Comparison of ENCODE assay signal across 14 cellular contexts in the genomic region with DNA sequence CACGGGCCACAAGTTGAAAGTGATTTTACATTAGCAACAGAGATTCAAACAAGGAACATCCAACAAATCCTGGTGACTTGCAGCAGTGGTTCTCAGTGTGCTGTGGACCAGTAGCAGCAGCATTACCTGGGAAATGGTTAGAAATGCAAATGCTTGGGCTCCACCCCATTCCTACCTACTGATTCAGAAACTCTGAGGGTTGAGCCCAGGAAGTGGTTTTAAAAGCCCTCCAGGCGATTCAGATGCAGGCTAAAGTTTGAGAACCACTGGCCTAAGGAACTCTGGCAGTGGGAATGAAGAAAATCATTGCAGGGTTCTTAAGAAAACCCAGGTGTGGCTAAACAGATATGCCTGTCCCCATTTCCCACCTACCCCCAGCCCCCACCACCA.
A peak's percentile ranks its signal among the peaks of the same experiment; 100 is the strongest.
DNase-seq lines count a peak whose midpoint lies in the region; ATAC-seq and TF ChIP-seq lines count a peak whose summit lies in the region.
"Had no signal": no experiment of that assay in that cellular context is flagged by ENCODE, and none has a peak within 500 bp of the region (broad histone marks: within the 10 kb centered on the region; RNA-seq: fewer than 3 reads in every experiment).

No MANE protein-coding gene starts in this region.

- H3K36me3 ChIP-seq in MG63, result no peaks in the 10 kb centered on the region
- H3K36me3 ChIP-seq in mammary epithelial cell (ENCODE audit: insufficient read depth, low read length), result no peaks in the 10 kb centered on the region
- no peaks in the 10 kb centered on the region for H3K36me3 ChIP-seq in neutrophil
- H3K36me3 ChIP-seq: BLaER1 treated with 17β-estradiol and CSF1 and Interleukin-3, amounts not matched to agents 10 nM and 100 nM had no signal

- no peak for TF ChIP-seq CTCF in mammary epithelial cell (conservative IDR thresholded peaks at IDR 0.05 in 1 of 2, IDR thresholded peaks at IDR 0.05 in 1 of 2; ENCODE audit: extremely low read depth in 1 of 2, insufficient read depth in 1 of 2, low read depth in 1 of 2, low read length in 2 of 2)
- no peak for TF ChIP-seq CTCF in neutrophil (IDR thresholded peaks at IDR 0.05)

- H3K9me3 Mint-ChIP-seq in activated CD4-positive, alpha-beta T cell treated with anti-CD3 and anti-CD28 coated beads, Interleukin-2, amount 10 ng/mL, durations not matched to agents 24 days and 14 days, result no peaks in the 10 kb centered on the region

- H3K27ac ChIP-seq in mammary epithelial cell (ENCODE audit: insufficient read depth, low read depth, low read length) (peak overlapping the region; percentile 96), neutrophil (peak overlapping the region; percentile 72)
- H3K27ac ChIP-seq: BLaER1 treated with 17β-estradiol and CSF1 and Interleukin-3, amounts not matched to agents 10 nM and 100 nM had no signal

- in situ Hi-C loops in mammary epithelial cell (cut with MboI; ENCODE audit: low sequenced_read_pairs in 2 of 2), result loop anchor here in 1 of 2 donors (25.0 kb wide), 1 partner anchor 396 kb away; a partner anchor contains a TSS

- H3K36me3 Mint-ChIP-seq in activated CD4-positive, alpha-beta T cell treated with anti-CD3 and anti-CD28 coated beads, Interleukin-2, amount 10 ng/mL, durations not matched to agents 24 days and 14 days (ENCODE audit: low read depth), result no peaks in the 10 kb centered on the region
- H3K36me3 Mint-ChIP-seq: stimulated activated effector memory CD8-positive, alpha-beta T cell treated with anti-CD3 and anti-CD28 coated beads, Interleukin-12 subunit alpha, Interleukin-12 subunit beta, amount 100 ng/mL, for 72 hours had no signal

- peak; percentile 97 for DNase-seq in ELR (ENCODE audit: low read depth)
- DNase-seq in MG63, result peak; percentile 14
- DNase-seq in mammary epithelial cell, result peak; percentile 97
- no peak for DNase-seq in germinal center (ENCODE audit: low spot score)
- no peak for DNase-seq in activated CD4-positive, alpha-beta T cell treated with anti-CD3 and anti-CD28 coated beads, Interleukin-2, amount 10 ng/mL, durations not matched to agents 24 days and 14 days
- DNase-seq in DMS114 treated with DMSO at 0.1 percent for 48 hours (lab: John Stamatoyannopoulos, UW; ENCODE audit: unreplicated experiment), result no peak
- DNase-seq: effector CD4-positive, alpha-beta T cell; glutamatergic neuron; H7; stimulated activated CD4-positive, alpha-beta T cell treated with anti-CD3 and anti-CD28 coated beads, Interleukin-1b, Interleukin-23, amount 100 ng/mL, for 48 hours had no signal

- CTCF ChIA-PET in mammary epithelial cell (lab: Charles Lee; ENCODE audit: low non-redundant PET), result no interaction called here

- H3K27me3 ChIP-seq in MG63 (no peaks in the 10 kb centered on the region), mammary epithelial cell (ENCODE audit: insufficient read depth, low read length) (no peaks in the 10 kb centered on the region), neutrophil (no peaks in the 10 kb centered on the region)
- H3K27me3 ChIP-seq: BLaER1 treated with 17β-estradiol and CSF1 and Interleukin-3, amounts not matched to agents 10 nM and 100 nM had no signal

- H3K4me1 ChIP-seq in mammary epithelial cell (ENCODE audit: insufficient read depth, low read length), result peaks cover 39% of the 10 kb centered on the region
- peaks cover 36 to 46% of the 10 kb centered on the region in 2 experiments for H3K4me1 ChIP-seq in neutrophil (ENCODE audit: control insufficient read depth in 1 of 2, insufficient read depth in 1 of 2, low read depth in 1 of 2, low read length in 1 of 2)

- H2AFZ ChIP-seq in mammary epithelial cell (ENCODE audit: low read depth, low read length), result peak overlapping the region; percentile 2

- BruUV-seq in mammary epithelial cell (replicated peaks; lab: Mats Ljungman, UMichigan), result TSS peak; percentile 68

- no peak overlapping the region for H3K27ac Mint-ChIP-seq in activated CD4-positive, alpha-beta T cell treated with anti-CD3 and anti-CD28 coated beads, Interleukin-2, amount 10 ng/mL, durations not matched to agents 24 days and 14 days
- H3K27ac Mint-ChIP-seq: stimulated activated effector memory CD8-positive, alpha-beta T cell treated with anti-CD3 and anti-CD28 coated beads, Interleukin-12 subunit alpha, Interleukin-12 subunit beta, amount 100 ng/mL, for 72 hours had no signal

- H3K4me2 ChIP-seq in mammary epithelial cell (ENCODE audit: insufficient read depth, low read depth, low read length), result peak overlapping the region; percentile 79

- no peaks in the 10 kb centered on the region for H3K9me3 ChIP-seq in MG63
- H3K9me3 ChIP-seq in mammary epithelial cell (replicated peaks; ENCODE audit: insufficient read depth, low read length), result no peaks in the 10 kb centered on the region
- no peaks in the 10 kb centered on the region for H3K9me3 ChIP-seq in neutrophil
- H3K9me3 ChIP-seq: BLaER1 treated with 17β-estradiol and CSF1 and Interleukin-3, amounts not matched to agents 10 nM and 100 nM had no signal

- WGBS in mammary epithelial cell (ENCODE audit: low coverage, missing lambda C conversion rate), result 6% methylated on average over 2 of the region's 2 CpGs

- dilution Hi-C loops in mammary epithelial cell (cut with HindIII; ENCODE audit: low sequenced_read_pairs), result no loop called here

- H3K4me3 ChIP-seq in MG63 (no peak overlapping the region), mammary epithelial cell (replicated peaks in 1 of 3; ENCODE audit: insufficient read depth in 1 of 3, low read depth in 2 of 3, low read length in 3 of 3) (no peak overlapping the region), neutrophil (ENCODE audit: low read depth in 1 of 2, low read length in 1 of 2) (peak overlapping the region in 1 of 2 experiments; percentile 26)
- H3K4me3 ChIP-seq: BLaER1 treated with 17β-estradiol and CSF1 and Interleukin-3, amounts not matched to agents 10 nM and 100 nM had no signal

- no peaks in the 10 kb centered on the region for H4K20me1 ChIP-seq in mammary epithelial cell (ENCODE audit: insufficient read depth, low read length)
- H4K20me1 ChIP-seq: BLaER1 treated with 17β-estradiol and CSF1 and Interleukin-3, amounts not matched to agents 10 nM and 100 nM had no signal

- H3K9ac ChIP-seq in mammary epithelial cell (ENCODE audit: insufficient read depth, low read length), result peak overlapping the region; percentile 64
- H3K9ac ChIP-seq: BLaER1 treated with 17β-estradiol and CSF1 and Interleukin-3, amounts not matched to agents 10 nM and 100 nM had no signal

- intact Hi-C loops in mammary epithelial cell (cut with micrococcal nuclease), result loop anchor here (1.0 to 10.0 kb wide), 7 partner anchors 9 to 400 kb away; no protein-coding TSS in a partner anchor
- intact Hi-C loops in activated CD4-positive, alpha-beta T cell treated with anti-CD3 and anti-CD28 coated beads, Interleukin-2, amount 10 ng/mL, durations not matched to agents 24 days and 14 days (cut with micrococcal nuclease), result no loop called here

- H3K79me2 ChIP-seq in mammary epithelial cell (ENCODE audit: insufficient read depth, low read length), result no peaks in the 10 kb centered on the region

- H3K4me3 Mint-ChIP-seq in activated CD4-positive, alpha-beta T cell treated with anti-CD3 and anti-CD28 coated beads, Interleukin-2, amount 10 ng/mL, durations not matched to agents 24 days and 14 days, result no peak overlapping the region
- H3K4me3 Mint-ChIP-seq: stimulated activated effector memory CD8-positive, alpha-beta T cell treated with anti-CD3 and anti-CD28 coated beads, Interleukin-12 subunit alpha, Interleukin-12 subunit beta, amount 100 ng/mL, for 72 hours had no signal

- no peak for ATAC-seq in GM21447 (IDR thresholded peaks at IDR 0.05; ENCODE audit: unreplicated experiment)
- ATAC-seq: stimulated activated effector memory CD8-positive, alpha-beta T cell treated with anti-CD3 and anti-CD28 coated beads, Interleukin-12 subunit alpha, Interleukin-12 subunit beta, amount 100 ng/mL, for 72 hours had no signal

- H3K27me3 Mint-ChIP-seq in activated CD4-positive, alpha-beta T cell treated with anti-CD3 and anti-CD28 coated beads, Interleukin-2, amount 10 ng/mL, durations not matched to agents 24 days and 14 days, result peaks cover 6% of the 10 kb centered on the region

- H3K4me1 Mint-ChIP-seq in activated CD4-positive, alpha-beta T cell treated with anti-CD3 and anti-CD28 coated beads, Interleukin-2, amount 10 ng/mL, durations not matched to agents 24 days and 14 days, result peaks cover 2% of the 10 kb centered on the region
- H3K4me1 Mint-ChIP-seq: stimulated activated effector memory CD8-positive, alpha-beta T cell treated with anti-CD3 and anti-CD28 coated beads, Interleukin-12 subunit alpha, Interleukin-12 subunit beta, amount 100 ng/mL, for 72 hours had no signal

Comparison
In these comparisons a context has a peak if more than half of its experiments do, and no peak if none do; other contexts are left out.
1. DNase-seq: peak in ELR (single experiment), MG63 (single experiment) and mammary epithelial cell (single experiment); none in germinal center (single experiment), activated CD4-positive, alpha-beta T cell treated with anti-CD3 and anti-CD28 coated beads, Interleukin-2, amount 10 ng/mL, durations not matched to agents 24 days and 14 days (single experiment) and DMS114 treated with DMSO at 0.1 percent for 48 hours (single experiment).